Comparison of ENCODE assay signal across 17 cellular contexts in the genomic region with DNA sequence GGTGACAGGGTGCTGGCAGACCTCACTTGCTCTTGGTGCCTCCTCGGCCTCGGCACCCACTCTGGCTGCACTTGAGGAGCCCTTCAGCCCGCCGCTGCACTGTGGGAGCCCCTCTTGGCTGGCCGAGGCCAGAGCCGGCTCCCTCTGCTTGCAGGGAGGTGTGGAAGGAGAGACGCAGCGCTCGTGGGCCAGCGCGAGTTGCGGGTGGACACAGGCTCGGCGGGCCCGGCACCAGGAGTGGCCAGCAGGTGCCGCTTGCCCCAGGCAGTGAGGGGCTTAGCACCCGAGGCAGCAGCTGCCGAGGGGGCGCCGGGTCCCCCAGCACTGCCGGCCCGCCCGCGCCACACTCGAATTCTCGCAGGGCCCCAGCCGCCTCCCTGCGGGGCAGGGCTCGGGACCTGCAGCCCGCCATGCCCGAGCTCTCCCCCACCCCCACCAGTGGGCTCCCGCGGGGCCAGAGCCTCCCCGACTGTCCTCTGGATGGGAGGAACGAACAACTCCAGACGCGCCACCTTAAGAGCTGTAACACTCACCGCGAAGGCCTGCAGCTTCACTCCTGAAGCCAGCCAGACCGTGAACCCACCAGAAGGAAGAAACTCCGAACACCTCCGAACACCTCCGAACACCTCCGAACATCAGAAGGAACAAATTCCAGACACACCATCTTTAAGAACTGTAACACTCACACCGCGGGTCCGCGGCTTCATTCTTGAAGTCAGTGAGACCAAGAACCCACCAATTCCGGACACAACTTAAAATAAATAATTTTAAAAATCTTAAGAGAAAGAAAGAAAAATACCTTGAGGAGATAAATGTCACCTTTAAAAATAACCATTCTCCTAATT.
DNase-seq lines count a peak whose midpoint lies in the region; ATAC-seq, FAIRE-seq and TF ChIP-seq lines count a peak whose summit lies in the region.
"Had no signal": no experiment of that assay in that cellular context is flagged by ENCODE, and none has a peak within 500 bp of the region (broad histone marks: within the 10 kb centered on the region; RNA-seq: fewer than 3 reads in every experiment).

No MANE protein-coding gene starts in this region.

- peaks cover 4 to 8% of the 10 kb centered on the region in 2 donors for H3K9me3 Mint-ChIP-seq in stimulated activated naive CD8-positive, alpha-beta T cell treated with anti-CD3 and anti-CD28 coated beads, Interleukin-15, amount 100 ng/mL, for 72 hours

- 65% methylated on average over 49 of the region's 49 CpGs for WGBS in thymus
- 89 to 95% methylated on average over 19 to 25 of the region's 49 CpGs for WGBS in tibial nerve, 2 donors

- no peak overlapping the region for H2AFZ ChIP-seq in Karpas-422 (ENCODE audit: low read length)

- H3K4me2 ChIP-seq in Karpas-422 (ENCODE audit: low read depth, low read length, poor library complexity, severe bottlenecking), result no peak overlapping the region
- H3K4me2 ChIP-seq: BLaER1 had no signal

- intact Hi-C loops in Right ventricle myocardium inferior (cut with DNase I) (no loop called here), left cardiac atrium (cut with DNase I) (no loop called here), kidney (cut with DNase I) (no loop called here)

- H3K9me3 ChIP-seq in kidney (ENCODE audit: control insufficient read depth in 1 of 2, low read length in 2 of 2) (no peaks in the 10 kb centered on the region), thymus (ENCODE audit: control insufficient read depth) (no peaks in the 10 kb centered on the region), tibial nerve (peaks cover 0 to 8% (median 0%) of the 10 kb centered on the region in 4 donors), Karpas-422 (ENCODE audit: low read length) (no peaks in the 10 kb centered on the region)
- H3K9me3 ChIP-seq: Caco-2 had no signal

- ATAC-seq in Right ventricle myocardium inferior, result no peak
- ATAC-seq in left cardiac atrium, result no peak
- peak; percentile 23 for ATAC-seq in stimulated activated naive CD8-positive, alpha-beta T cell treated with anti-CD3 and anti-CD28 coated beads, Interleukin-15, amount 100 ng/mL, for 72 hours
- no peak for ATAC-seq in stimulated activated naive CD8-positive, alpha-beta T cell treated with anti-CD3 and anti-CD28 coated beads, Interleukin-15, Interleukin-2, amounts not matched to agents 100 U/mL and 50 U/mL, for 24 hours

- no peaks in the 10 kb centered on the region for H3K4me1 Mint-ChIP-seq in stimulated activated naive CD8-positive, alpha-beta T cell treated with anti-CD3 and anti-CD28 coated beads, Interleukin-15, amount 100 ng/mL, for 72 hours
- H3K4me1 Mint-ChIP-seq: CD8-positive, alpha-beta memory T cell had no signal

- H3K36me3 ChIP-seq in kidney (ENCODE audit: control insufficient read depth in 1 of 2, insufficient read depth in 2 of 2, low read length in 2 of 2), result no peaks in the 10 kb centered on the region
- no peaks in the 10 kb centered on the region for H3K36me3 ChIP-seq in thymus (ENCODE audit: control insufficient read depth, insufficient read depth)
- H3K36me3 ChIP-seq in tibial nerve, result no peaks in the 10 kb centered on the region
- H3K36me3 ChIP-seq in Karpas-422 (ENCODE audit: insufficient read depth, low read length), result no peaks in the 10 kb centered on the region
- H3K36me3 ChIP-seq: BLaER1 had no signal

- no peaks in the 10 kb centered on the region for H4K20me1 ChIP-seq in Karpas-422 (ENCODE audit: insufficient read depth, low read depth, low read length)
- H4K20me1 ChIP-seq: BLaER1 had no signal

- H3K27me3 Mint-ChIP-seq in stimulated activated naive CD8-positive, alpha-beta T cell treated with anti-CD3 and anti-CD28 coated beads, Interleukin-15, amount 100 ng/mL, for 72 hours, result no peaks in the 10 kb centered on the region
- H3K27me3 Mint-ChIP-seq: CD8-positive, alpha-beta memory T cell had no signal

- no peak for FAIRE-seq in kidney (lab: Jason Lieb, UNC)
- FAIRE-seq: GM19239 had no signal

- H3K4me3 Mint-ChIP-seq in stimulated activated naive CD8-positive, alpha-beta T cell treated with anti-CD3 and anti-CD28 coated beads, Interleukin-15, amount 100 ng/mL, for 72 hours, result no peak overlapping the region
- H3K4me3 Mint-ChIP-seq: CD8-positive, alpha-beta memory T cell had no signal

- no peak for TF ChIP-seq CTCF in kidney (IDR thresholded peaks at IDR 0.05; ENCODE audit: borderline replicate concordance, extremely low read depth, insufficient read depth)
- no peak for TF ChIP-seq CTCF in tibial nerve (IDR thresholded peaks at IDR 0.05)

- peak overlapping the region in 1 of 2 donors; percentile 61 for H3K27ac Mint-ChIP-seq in stimulated activated naive CD8-positive, alpha-beta T cell treated with anti-CD3 and anti-CD28 coated beads, Interleukin-15, amount 100 ng/mL, for 72 hours
- H3K27ac Mint-ChIP-seq: CD8-positive, alpha-beta memory T cell had no signal

- DNase-seq in Right ventricle myocardium inferior (ENCODE audit: missing footprints), result peak; percentile 42
- no peak for DNase-seq in left cardiac atrium
- no peak for DNase-seq in stimulated activated naive CD8-positive, alpha-beta T cell treated with anti-CD3 and anti-CD28 coated beads, Interleukin-15, amount 100 ng/mL, for 72 hours
- DNase-seq in stimulated activated naive CD8-positive, alpha-beta T cell treated with anti-CD3 and anti-CD28 coated beads, Interleukin-15, Interleukin-2, amounts not matched to agents 100 U/mL and 50 U/mL, for 24 hours, result no peak
- peak; percentile 62 for DNase-seq in kidney
- DNase-seq in tibial nerve (ENCODE audit: low spot score in 2 of 2), result no peak
- no peak for DNase-seq in Karpas-422
- DNase-seq: AML-193; Caco-2; CD8-positive, alpha-beta memory T cell; DND-41; GDM1; HCEC 1CT had no signal

- no peak overlapping the region for H3K9ac ChIP-seq in kidney (ENCODE audit: low read length in 2 of 2)
- H3K9ac ChIP-seq in Karpas-422 (ENCODE audit: low read length), result no peak overlapping the region
- H3K9ac ChIP-seq: BLaER1 had no signal

- TF ChIP-seq EP300 in tibial nerve (IDR thresholded peaks at IDR 0.05), result no peak

- H3K79me2 ChIP-seq in Karpas-422 (ENCODE audit: low read length), result no peaks in the 10 kb centered on the region

- H3K4me3 ChIP-seq in kidney (ENCODE audit: low read length in 2 of 2), result no peak overlapping the region
- peak overlapping the region; percentile 35 for H3K4me3 ChIP-seq in thymus (ENCODE audit: low read length)
- no peak overlapping the region for H3K4me3 ChIP-seq in tibial nerve
- no peak overlapping the region for H3K4me3 ChIP-seq in Karpas-422 (ENCODE audit: low read length)
- H3K4me3 ChIP-seq: BLaER1 had no signal

- no peak overlapping the region for H3K27ac ChIP-seq in kidney (ENCODE audit: low read depth in 2 of 2, low read length in 2 of 2)
- no peak overlapping the region for H3K27ac ChIP-seq in thymus (ENCODE audit: low read depth)
- H3K27ac ChIP-seq in tibial nerve, result no peak overlapping the region
- no peak overlapping the region for H3K27ac ChIP-seq in Karpas-422 (ENCODE audit: low read length)
- H3K27ac ChIP-seq: 22Rv1, BLaER1 had no signal

- H3K4me1 ChIP-seq in kidney (ENCODE audit: control insufficient read depth in 1 of 2, insufficient read depth in 1 of 2, low read depth in 1 of 2, low read length in 2 of 2), result no peaks in the 10 kb centered on the region
- H3K4me1 ChIP-seq in thymus (ENCODE audit: control insufficient read depth, insufficient read depth, low read length), result no peaks in the 10 kb centered on the region
- no peaks in the 10 kb centered on the region for H3K4me1 ChIP-seq in tibial nerve
- H3K4me1 ChIP-seq in Karpas-422 (ENCODE audit: low read length), result no peaks in the 10 kb centered on the region
- H3K4me1 ChIP-seq: BLaER1, Caco-2 had no signal

- no peak for TF ChIP-seq POLR2A in tibial nerve (IDR thresholded peaks at IDR 0.05)

- no peaks in the 10 kb centered on the region for H3K9me2 ChIP-seq in Karpas-422 (replicated peaks; ENCODE audit: insufficient read depth, low read length)

- H3K27me3 ChIP-seq in thymus (ENCODE audit: control insufficient read depth, insufficient read depth) (no peaks in the 10 kb centered on the region), tibial nerve (no peaks in the 10 kb centered on the region), Karpas-422 (ENCODE audit: low read length) (no peaks in the 10 kb centered on the region)
- H3K27me3 ChIP-seq: BLaER1 had no signal

Comparison
In these comparisons a context has a peak if more than half of its experiments do, and no peak if none do; other contexts are left out.
1. DNase-seq: peak in Right ventricle myocardium inferior (single experiment) and kidney (single experiment); none in left cardiac atrium (single experiment), stimulated activated naive CD8-positive, alpha-beta T cell treated with anti-CD3 and anti-CD28 coated beads, Interleukin-15, amount 100 ng/mL, for 72 hours (0 of 2), stimulated activated naive CD8-positive, alpha-beta T cell treated with anti-CD3 and anti-CD28 coated beads, Interleukin-15, Interleukin-2, amounts not matched to agents 100 U/mL and 50 U/mL, for 24 hours (single experiment), tibial nerve (0 of 2) and Karpas-422 (single experiment).